ENCODE assay signal across 28 cellular contexts in the genomic region with DNA sequence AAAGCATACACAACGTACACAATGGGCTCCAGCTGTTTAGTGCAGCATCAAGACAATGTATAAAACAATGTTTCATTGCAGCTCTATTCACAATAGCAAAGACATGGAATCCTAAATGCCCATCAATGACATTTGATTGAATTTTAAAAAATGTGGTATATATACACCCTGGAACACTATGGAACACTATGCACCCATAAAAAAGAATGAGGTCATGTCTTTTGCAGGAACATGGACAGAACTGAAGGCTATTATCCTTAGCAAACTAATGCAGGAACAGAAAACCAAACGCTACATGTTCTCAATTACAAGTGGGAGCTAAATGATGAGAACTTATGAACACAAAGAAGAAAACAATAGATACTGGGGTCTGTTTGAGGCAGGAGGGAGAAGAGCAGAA.
"Had no signal": no experiment of that assay in that cellular context is flagged by ENCODE, and none has a peak within 500 bp of the region (broad histone marks: within the 10 kb centered on the region; RNA-seq: fewer than 3 reads in every experiment).

No MANE protein-coding gene starts in this region.

- H3K4me1 ChIP-seq: colonic mucosa, esophagus muscularis mucosa, esophagus squamous epithelium, foreskin keratinocyte, gastrocnemius medialis, gastroesophageal sphincter had no signal

- ATAC-seq: effector memory CD8-positive, alpha-beta T cell; esophagus mucosa; foreskin keratinocyte; gastrocnemius medialis; gastroesophageal sphincter; heart left ventricle had no signal

- H3K4me3 ChIP-seq: colonic mucosa, coronary artery, esophagus muscularis mucosa, esophagus squamous epithelium, gastrocnemius medialis, gastroesophageal sphincter, heart left ventricle, heart right ventricle had no signal

- H3K27me3 ChIP-seq: colonic mucosa, dorsolateral prefrontal cortex, esophagus muscularis mucosa, gastrocnemius medialis, gastroesophageal sphincter had no signal

- FAIRE-seq: colon, endometrium, endothelial cell of umbilical vein, frontal cortex had no signal

- H3K36me3 ChIP-seq: colonic mucosa, esophagus muscularis mucosa, esophagus squamous epithelium, gastrocnemius medialis, gastroesophageal sphincter, heart left ventricle, heart right ventricle had no signal

- DNase-seq: colonic mucosa; cortex of kidney; dermis blood vessel endothelial cell; dorsolateral prefrontal cortex; effector CD4-positive, alpha-beta T cell; effector CD8-positive, alpha-beta T cell; effector memory CD4-positive, alpha-beta T cell; effector memory CD8-positive, alpha-beta T cell; endodermal cell; erythroblast; esophagus squamous epithelium; foreskin fibroblast; foreskin keratinocyte; foreskin melanocyte; gastrocnemius medialis; glutamatergic neuron; head of caudate nucleus; heart left ventricle; heart right ventricle had no signal

- H3K27ac ChIP-seq: colonic mucosa, coronary artery, dorsolateral prefrontal cortex, epithelial cell of prostate, esophagus muscularis mucosa, esophagus squamous epithelium, foreskin keratinocyte, gastrocnemius medialis, gastroesophageal sphincter, heart left ventricle, heart right ventricle had no signal

- H3K9me3 ChIP-seq: colonic mucosa, esophagus muscularis mucosa, esophagus squamous epithelium, gastrocnemius medialis, gastroesophageal sphincter, heart left ventricle, heart right ventricle had no signal
